ENCODE assay signal across 9 cellular contexts in the genomic region with DNA sequence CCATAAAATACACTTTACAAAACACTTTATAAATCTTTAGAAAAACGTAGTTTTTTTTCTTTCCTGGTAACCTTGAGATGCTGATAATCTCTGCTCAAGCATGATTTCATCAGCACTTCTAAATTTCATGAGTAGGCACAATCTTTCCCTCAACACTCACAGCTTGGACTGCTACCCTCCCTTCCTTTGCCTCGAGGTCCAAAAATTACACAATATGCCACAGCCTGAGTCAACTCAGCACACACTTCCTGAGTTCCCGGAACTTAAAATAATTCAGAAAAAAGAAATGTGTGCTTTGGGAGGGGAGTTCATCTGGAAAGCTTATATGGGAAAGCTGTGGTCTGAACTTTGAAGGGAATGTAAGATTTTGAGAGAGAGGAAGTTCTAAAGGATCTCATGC. TPM values are rescaled to one million over a fixed set of nuclear protein-coding genes. Genes with fewer than 3 reads are reported as not detected.
DNase-seq lines count a peak whose midpoint lies in the region; ATAC-seq and TF ChIP-seq lines count a peak whose summit lies in the region.
"Had no signal": no experiment of that assay in that cellular context is flagged by ENCODE, and none has a peak within 500 bp of the region (broad histone marks: within the 10 kb centered on the region; RNA-seq: fewer than 3 reads in every experiment).

No MANE protein-coding gene starts in this region.

- H3K27ac ChIP-seq in GM23338 (ENCODE audit: low read depth): no peak overlapping the region

- H3K36me3 Mint-ChIP-seq in GM23338 (ENCODE audit: low read depth): no peaks in the 10 kb centered on the region
- no peaks in the 10 kb centered on the region for H3K36me3 Mint-ChIP-seq in Caco-2 (ENCODE audit: insufficient read depth, unreplicated experiment)
- H3K36me3 Mint-ChIP-seq: activated naive CD4-positive, alpha-beta T cell treated with anti-CD3 and anti-CD28 coated beads, Interleukin-2, amount 50 U/mL, for 24 hours had no signal

- peak overlapping the region; percentile 3 for H2AFZ ChIP-seq in GM23338

- intact Hi-C loops in Caco-2 (cut with micrococcal nuclease; ENCODE audit: unreplicated experiment): no loop called here

- POLR2A ChIA-PET in Caco-2 (lab: Charles Lee): no interaction called here

- H3K79me2 ChIP-seq in GM23338 (replicated peaks; ENCODE audit: insufficient read depth): no peaks in the 10 kb centered on the region

- CTCF ChIA-PET in Caco-2 (lab: Charles Lee): no interaction called here

- H3K9me3 ChIP-seq in Caco-2: no peaks in the 10 kb centered on the region

- no peak overlapping the region for H3K27ac Mint-ChIP-seq in GM23338
- no peak overlapping the region for H3K27ac Mint-ChIP-seq in Caco-2 (ENCODE audit: unreplicated experiment)
- H3K27ac Mint-ChIP-seq: activated naive CD4-positive, alpha-beta T cell treated with anti-CD3 and anti-CD28 coated beads, Interleukin-2, amount 50 U/mL, for 24 hours had no signal

- H3K4me3 ChIP-seq in GM23338: no peak overlapping the region
- H3K4me3 ChIP-seq in foreskin fibroblast (ENCODE audit: low read depth in 1 of 2, low read length in 2 of 2): no peak overlapping the region
- no peak overlapping the region for H3K4me3 ChIP-seq in skeletal muscle cell (ENCODE audit: low read depth, low read length)
- H3K4me3 ChIP-seq in Caco-2 (ENCODE audit: low read depth, low read length): no peak overlapping the region

- H3K4me2 ChIP-seq in GM23338: no peak overlapping the region

- no peak for TF ChIP-seq CTCF in GM23338 (conservative IDR thresholded peaks at IDR 0.05; ENCODE audit: low read depth in 2 of 2)
- TF ChIP-seq CTCF in foreskin fibroblast (IDR thresholded peaks at IDR 0.05; ENCODE audit: low read depth, low read length): no peak
- no peak for TF ChIP-seq CTCF in Caco-2 (IDR thresholded peaks at IDR 0.05; ENCODE audit: insufficient read depth in 1 of 2, low read depth in 1 of 2, low read length in 1 of 2, severe bottlenecking in 1 of 2, unreplicated experiment in 1 of 2)

- H4K20me1 ChIP-seq in GM23338 (replicated peaks; ENCODE audit: insufficient read depth): no peaks in the 10 kb centered on the region

- H3K4me3 Mint-ChIP-seq in GM23338: no peak overlapping the region
- no peak overlapping the region for H3K4me3 Mint-ChIP-seq in Caco-2 (ENCODE audit: unreplicated experiment)
- H3K4me3 Mint-ChIP-seq: activated naive CD4-positive, alpha-beta T cell treated with anti-CD3 and anti-CD28 coated beads, Interleukin-2, amount 50 U/mL, for 24 hours had no signal

- DNase-seq in GM23338 (ENCODE audit: low spot score) (no peak), SIG-M5 treated with dmso at 0.1 percent for 504 hours (lab: John Stamatoyannopoulos, UW; ENCODE audit: unreplicated experiment) (peak; percentile 86), foreskin fibroblast (peak; percentile 94 to 97), skeletal muscle cell (ENCODE audit: low read depth) (peak; percentile 93), HuH-7 (ENCODE audit: low spot score) (no peak), Caco-2 (no peak)
- DNase-seq in central memory CD4-positive, alpha-beta T cell: no peak

- H3K9me2 ChIP-seq in GM23338 (ENCODE audit: insufficient read depth): no peaks in the 10 kb centered on the region

- H3K4me1 Mint-ChIP-seq in GM23338 (no peaks in the 10 kb centered on the region), Caco-2 (ENCODE audit: low read depth, unreplicated experiment) (no peaks in the 10 kb centered on the region)
- H3K4me1 Mint-ChIP-seq: activated naive CD4-positive, alpha-beta T cell treated with anti-CD3 and anti-CD28 coated beads, Interleukin-2, amount 50 U/mL, for 24 hours had no signal

- H3K4me1 ChIP-seq in GM23338 (ENCODE audit: insufficient read depth): no peaks in the 10 kb centered on the region
- H3K4me1 ChIP-seq in Caco-2: no peaks in the 10 kb centered on the region

- H3F3A ChIP-seq in GM23338 (replicated peaks; ENCODE audit: low read depth): no peaks in the 10 kb centered on the region

- H3K9me3 Mint-ChIP-seq in GM23338: no peaks in the 10 kb centered on the region
- H3K9me3 Mint-ChIP-seq in Caco-2 (ENCODE audit: unreplicated experiment): no peaks in the 10 kb centered on the region
- H3K9me3 Mint-ChIP-seq: activated naive CD4-positive, alpha-beta T cell treated with anti-CD3 and anti-CD28 coated beads, Interleukin-2, amount 50 U/mL, for 24 hours had no signal

- H3K27me3 Mint-ChIP-seq in GM23338 (ENCODE audit: insufficient read depth, low read depth, poor library complexity) (no peaks in the 10 kb centered on the region), Caco-2 (ENCODE audit: insufficient read depth, unreplicated experiment) (peaks cover 3% of the 10 kb centered on the region)
- H3K27me3 Mint-ChIP-seq: activated naive CD4-positive, alpha-beta T cell treated with anti-CD3 and anti-CD28 coated beads, Interleukin-2, amount 50 U/mL, for 24 hours had no signal

- BruUV-seq in Caco-2 (replicated peaks; lab: Mats Ljungman, UMichigan): no TSS peak

- no peak for ATAC-seq in GM23338
- no peak for ATAC-seq in HG02642 (IDR thresholded peaks at IDR 0.05; ENCODE audit: poor library complexity, unreplicated experiment)

- H3K27me3 ChIP-seq in GM23338 (ENCODE audit: insufficient read depth) (no peaks in the 10 kb centered on the region), Caco-2 (replicated peaks; ENCODE audit: control insufficient read depth, insufficient read depth, low read length) (no peaks in the 10 kb centered on the region)

- H3K36me3 ChIP-seq in GM23338 (ENCODE audit: insufficient read depth): no peaks in the 10 kb centered on the region
- no peaks in the 10 kb centered on the region for H3K36me3 ChIP-seq in Caco-2 (ENCODE audit: control insufficient read depth, insufficient read depth, low read length)

TF ChIP-seq in GM23338, 12 proteins besides CTCF, POLR2A, EP300 and RAD21 (continues in another document):
- TF ChIP-seq ETS1 (IDR thresholded peaks at IDR 0.05) (no peak), ZNF331 (CRISPR knock-in tag; IDR thresholded peaks at IDR 0.05; ENCODE audit: low read depth) (no peak), CREB1 (CRISPR knock-in tag; IDR thresholded peaks at IDR 0.05; ENCODE audit: low read depth) (no peak), ZNF114 (CRISPR knock-in tag; IDR thresholded peaks at IDR 0.05) (no peak)

RNA-seq across cellular contexts. Expression of gene CLCA2, which starts 5.9 kb away (rescaled TPM):
- total RNA-seq in GM23338 (2014; rRNA removed; shearing (Covaris generic)): not detected in 2 replicates
- not detected in 2 replicates for polyA plus RNA-seq in GM23338 (2016; fragmentation: Nextera tagmentation; extraction: Ambion mirVana)
- total RNA-seq in Caco-2 (2022): 0.07 TPM in 1 of 2 replicates, not detected in the other

RNA-seq across cellular contexts. Expression of gene ODF2L, which starts 33.7 kb away (rescaled TPM):
- total RNA-seq in GM23338 (2014; rRNA removed; shearing (Covaris generic)): 29.8 and 46.0 TPM in 2 replicates
- polyA plus RNA-seq in GM23338 (2016; fragmentation: Nextera tagmentation; extraction: Ambion mirVana): 48.1 and 51.5 TPM in 2 replicates
- total RNA-seq in Caco-2 (2022): 9.7 and 10.7 TPM in 2 replicates

RNA-seq across cellular contexts. Expression of gene CLCA1, which starts 38.9 kb away (rescaled TPM):
- not detected in 2 replicates for total RNA-seq in GM23338 (2014; rRNA removed; shearing (Covaris generic))
- not detected in 2 replicates for polyA plus RNA-seq in GM23338 (2016; fragmentation: Nextera tagmentation; extraction: Ambion mirVana)
- total RNA-seq in Caco-2 (2022): not detected in 2 replicates

Comparison
In these comparisons a context has a peak if more than half of its experiments do, and no peak if none do; other contexts are left out.
1. DNase-seq: peak in SIG-M5 treated with dmso at 0.1 percent for 504 hours (single experiment), foreskin fibroblast (2 of 2) and skeletal muscle cell (single experiment); none in GM23338 (single experiment), HuH-7 (single experiment), central memory CD4-positive, alpha-beta T cell (single experiment) and Caco-2 (0 of 2).